43 cellular contexts compared by ENCODE assay signal in the genomic region with DNA sequence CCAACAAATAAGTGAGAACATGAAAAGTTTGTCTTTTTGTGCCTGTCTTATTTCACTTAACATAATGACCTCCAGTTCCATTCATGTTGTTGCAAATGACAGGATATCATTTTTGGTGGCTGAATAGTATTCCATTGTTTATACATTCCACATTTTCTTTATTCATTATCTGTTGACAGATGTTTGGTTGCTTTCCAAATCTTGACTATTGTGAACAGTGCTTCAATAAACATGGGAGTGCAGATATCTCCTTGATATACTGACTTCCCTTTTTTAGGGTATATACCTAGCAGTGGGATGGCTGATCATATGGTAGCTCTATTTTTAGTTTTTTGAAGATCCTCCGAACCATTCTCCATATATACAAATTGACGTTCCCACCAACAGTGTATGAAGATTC. TPM values are rescaled to one million over a fixed set of nuclear protein-coding genes. Genes with fewer than 3 reads are reported as not detected.
"Had no signal": no experiment of that assay in that cellular context is flagged by ENCODE, and none has a peak within 500 bp of the region (broad histone marks: within the 10 kb centered on the region; RNA-seq: fewer than 3 reads in every experiment).

No MANE protein-coding gene starts in this region.

- H3K36me3 Mint-ChIP-seq: brain had no signal

- H3K4me1 ChIP-seq: adrenal gland, ascending aorta, body of pancreas, breast epithelium had no signal

- H3K4me3 ChIP-seq: adrenal gland, ascending aorta, body of pancreas, breast epithelium, cardiac muscle cell had no signal

- H3K27me3 Mint-ChIP-seq: activated naive CD4-positive, alpha-beta T cell treated with anti-CD3 and anti-CD28 coated beads, Interleukin-2, amount 10 ng/mL, durations not matched to agents 7 days and 5 days; activated naive CD4-positive, alpha-beta T cell treated with anti-CD3 and anti-CD28 coated beads, Interleukin-2, amount 50 U/mL, for 24 hours; activated naive CD8-positive, alpha-beta T cell treated with anti-CD3 and anti-CD28 coated beads for 36 hours; activated T-cell treated with anti-CD3 and anti-CD28 coated beads, Interleukin-2, amount 50 U/mL, for 24 hours; activated T-helper 17 cell treated with anti-CD3 and anti-CD28 coated beads, Interleukin-2, amount 50 U/mL, for 72 hours; central memory CD8-positive, alpha-beta T cell had no signal

- H3K4me1 Mint-ChIP-seq: activated naive CD4-positive, alpha-beta T cell treated with anti-CD3 and anti-CD28 coated beads, Interleukin-2, amount 10 ng/mL, durations not matched to agents 7 days and 5 days; activated naive CD4-positive, alpha-beta T cell treated with anti-CD3 and anti-CD28 coated beads, Interleukin-2, amount 50 U/mL, for 24 hours; activated naive CD8-positive, alpha-beta T cell treated with anti-CD3 and anti-CD28 coated beads for 36 hours; activated naive CD8-positive, alpha-beta T cell treated with anti-CD3 and anti-CD28 coated beads, Interleukin-2, amount 10 ng/mL, durations not matched to agents 7 days and 5 days; activated T-helper 17 cell treated with anti-CD3 and anti-CD28 coated beads, Interleukin-2, amount 50 U/mL, for 72 hours; brain; central memory CD8-positive, alpha-beta T cell had no signal

- H3K27ac ChIP-seq: adrenal gland, ascending aorta, body of pancreas, brain microvascular endothelial cell, breast epithelium, cardiac muscle cell had no signal

- ATAC-seq: activated naive CD4-positive, alpha-beta T cell treated with anti-CD3 and anti-CD28 coated beads, Interleukin-2, amount 50 U/mL, for 72 hours; activated naive CD8-positive, alpha-beta T cell treated with anti-CD3 and anti-CD28 coated beads, Interleukin-2, amount 50 U/mL, for 24 hours; activated T-cell treated with anti-CD3 and anti-CD28 coated beads, Interleukin-2, amount 50 U/mL, for 4 hours; activated T-cell treated with anti-CD3 and anti-CD28 coated beads, Interleukin-2, amount 50 U/mL, for 72 hours; activated T-helper 17 cell treated with anti-CD3 and anti-CD28 coated beads, Interleukin-2, amount 50 U/mL, for 72 hours; body of pancreas had no signal

- H3K9me3 ChIP-seq: adrenal gland, body of pancreas had no signal

- DNase-seq: activated effector memory CD4-positive, alpha-beta T cell treated with anti-CD3 and anti-CD28 coated beads, Interleukin-2, amount 50 U/mL, for 16 hours; activated effector memory CD4-positive, alpha-beta T cell treated with Interleukin-2 at 50 U/mL for 16 hours; activated gamma-delta T cell; activated gamma-delta T cell treated with Interleukin-2 at 50 U/mL for 16 hours; activated naive CD4-positive, alpha-beta T cell; activated naive CD4-positive, alpha-beta T cell treated with anti-CD3 and anti-CD28 coated beads for 36 hours; activated naive CD4-positive, alpha-beta T cell treated with anti-CD3 and anti-CD28 coated beads, Interleukin-2, amount 10 ng/mL, durations not matched to agents 7 days and 5 days; activated naive CD4-positive, alpha-beta T cell treated with anti-CD3 and anti-CD28 coated beads, Interleukin-2, amount 50 U/mL, for 16 hours; activated naive CD4-positive, alpha-beta T cell treated with Interleukin-2 at 50 U/mL for 16 hours; activated naive CD8-positive, alpha-beta T cell treated with anti-CD3 and anti-CD28 coated beads for 36 hours; activated naive CD8-positive, alpha-beta T cell treated with anti-CD3 and anti-CD28 coated beads, Interleukin-2, amount 10 ng/mL, durations not matched to agents 7 days and 5 days; activated naive CD8-positive, alpha-beta T cell treated with anti-CD3 and anti-CD28 coated beads, Interleukin-2, amount 50 U/mL, for 24 hours; activated T-cell treated with anti-CD3 and anti-CD28 coated beads, Interleukin-2, amount 50 U/mL, for 24 hours; activated T-cell treated with anti-CD3 and anti-CD28 coated beads, Interleukin-2, amount 50 U/mL, for 4 hours; activated T-cell treated with anti-CD3 and anti-CD28 coated beads, Interleukin-2, amount 50 U/mL, for 48 hours; activated T-cell treated with anti-CD3 and anti-CD28 coated beads, Interleukin-2, amount 50 U/mL, for 72 hours; adrenal gland; amniotic stem cell; amygdala; anterior cingulate cortex; aorta; body of pancreas; brain microvascular endothelial cell; caudate nucleus; central memory CD4-positive, alpha-beta T cell; cerebellar nuclear complex had no signal

- H3K36me3 ChIP-seq: adrenal gland, ascending aorta, brain microvascular endothelial cell, breast epithelium, cardiac muscle cell had no signal

- H3K4me3 Mint-ChIP-seq: activated naive CD4-positive, alpha-beta T cell treated with anti-CD3 and anti-CD28 coated beads for 36 hours; activated naive CD4-positive, alpha-beta T cell treated with anti-CD3 and anti-CD28 coated beads, Interleukin-2, amount 10 ng/mL, durations not matched to agents 7 days and 5 days; activated naive CD4-positive, alpha-beta T cell treated with anti-CD3 and anti-CD28 coated beads, Interleukin-2, amount 50 U/mL, for 24 hours; activated naive CD8-positive, alpha-beta T cell; activated naive CD8-positive, alpha-beta T cell treated with anti-CD3 and anti-CD28 coated beads for 36 hours; activated naive CD8-positive, alpha-beta T cell treated with anti-CD3 and anti-CD28 coated beads, Interleukin-2, amount 10 ng/mL, durations not matched to agents 7 days and 5 days; activated naive CD8-positive, alpha-beta T cell treated with anti-CD3 and anti-CD28 coated beads, Interleukin-2, amount 50 U/mL, for 24 hours; activated T-cell treated with anti-CD3 and anti-CD28 coated beads, Interleukin-2, amount 50 U/mL, for 24 hours; activated T-cell treated with anti-CD3 and anti-CD28 coated beads, Interleukin-2, amount 50 U/mL, for 4 hours; activated T-cell treated with anti-CD3 and anti-CD28 coated beads, Interleukin-2, amount 50 U/mL, for 72 hours; activated T-helper 1 cell treated with anti-CD3 and anti-CD28 coated beads, Interleukin-12 subunit alpha, Interleukin-12 subunit beta, Interleukin-2, Interleukin-4 antibody, amounts not matched to agents 30 ng/mL and 10 ng/mL and 1 ng/mL, durations not matched to agents 14 hours and 24 hours and 36 hours; activated T-helper 17 cell treated with anti-CD3 and anti-CD28 coated beads, Interleukin-2, amount 50 U/mL, for 72 hours; brain; central memory CD8-positive, alpha-beta T cell had no signal

- FAIRE-seq: astrocyte, bronchial epithelial cell had no signal

- H3K27ac Mint-ChIP-seq: activated naive CD4-positive, alpha-beta T cell treated with anti-CD3 and anti-CD28 coated beads for 36 hours; activated naive CD4-positive, alpha-beta T cell treated with anti-CD3 and anti-CD28 coated beads, Interleukin-2, amount 10 ng/mL, durations not matched to agents 7 days and 5 days; activated naive CD4-positive, alpha-beta T cell treated with anti-CD3 and anti-CD28 coated beads, Interleukin-2, amount 50 U/mL, for 24 hours; activated naive CD4-positive, alpha-beta T cell treated with anti-CD3 and anti-CD28 coated beads, Interleukin-2, amount 50 U/mL, for 72 hours; activated naive CD8-positive, alpha-beta T cell; activated naive CD8-positive, alpha-beta T cell treated with anti-CD3 and anti-CD28 coated beads for 36 hours; activated naive CD8-positive, alpha-beta T cell treated with anti-CD3 and anti-CD28 coated beads, Interleukin-2, amount 10 ng/mL, durations not matched to agents 7 days and 5 days; activated naive CD8-positive, alpha-beta T cell treated with anti-CD3 and anti-CD28 coated beads, Interleukin-2, amount 50 U/mL, for 24 hours; activated T-cell treated with anti-CD3 and anti-CD28 coated beads, Interleukin-2, amount 50 U/mL, for 24 hours; activated T-cell treated with anti-CD3 and anti-CD28 coated beads, Interleukin-2, amount 50 U/mL, for 72 hours; activated T-helper 1 cell treated with anti-CD3 and anti-CD28 coated beads, Interleukin-12 subunit alpha, Interleukin-12 subunit beta, Interleukin-2, Interleukin-4 antibody, amounts not matched to agents 30 ng/mL and 10 ng/mL and 1 ng/mL, durations not matched to agents 14 hours and 24 hours and 36 hours; activated T-helper 17 cell treated with anti-CD3 and anti-CD28 coated beads, Interleukin-2, amount 50 U/mL, for 72 hours; activated T-helper 2 cell treated with anti-CD3 and anti-CD28 coated beads, Interferon-gamma antibody, Interleukin-2, Interleukin-4, amounts not matched to agents 10 μg/mL and 5 μg/mL and 100 μg/mL, durations not matched to agents 14 hours and 24 hours and 36 hours; brain had no signal

- H3K27me3 ChIP-seq: adrenal gland, ascending aorta, body of pancreas, brain microvascular endothelial cell, breast epithelium, cardiac muscle cell had no signal

RNA-seq across cellular contexts. Expression of a gene that starts 19.1 kb away (rescaled TPM):
- total RNA-seq: activated naive CD4-positive, alpha-beta T cell treated with anti-CD3 and anti-CD28 coated beads for 36 hours; activated naive CD4-positive, alpha-beta T cell treated with anti-CD3 and anti-CD28 coated beads, Interleukin-2, amount 50 U/mL, for 72 hours; activated naive CD8-positive, alpha-beta T cell treated with anti-CD3 and anti-CD28 coated beads for 36 hours; activated naive CD8-positive, alpha-beta T cell treated with anti-CD3 and anti-CD28 coated beads, Interleukin-2, amount 10 ng/mL, durations not matched to agents 7 days and 5 days; activated T-cell treated with anti-CD3 and anti-CD28 coated beads, Interleukin-2, amount 50 U/mL, for 4 hours; activated T-cell treated with anti-CD3 and anti-CD28 coated beads, Interleukin-2, amount 50 U/mL, for 72 hours; activated T-helper 1 cell treated with anti-CD3 and anti-CD28 coated beads, Interleukin-12 subunit alpha, Interleukin-12 subunit beta, Interleukin-2, Interleukin-4 antibody, amounts not matched to agents 30 ng/mL and 10 ng/mL and 1 ng/mL, durations not matched to agents 14 hours and 24 hours and 36 hours; activated T-helper 17 cell treated with anti-CD3 and anti-CD28 coated beads, Interleukin-2, amount 50 U/mL, for 72 hours; activated T-helper 2 cell treated with anti-CD3 and anti-CD28 coated beads, Interferon-gamma antibody, Interleukin-2, Interleukin-4, amounts not matched to agents 10 μg/mL and 5 μg/mL and 100 μg/mL, durations not matched to agents 14 hours and 24 hours and 36 hours; adrenal gland; aorta; ascending aorta; astrocyte; body of pancreas; breast epithelium; cardiac muscle cell; cardiac septum; cerebellum; chondrocyte had no signal
- polyA plus RNA-seq: adipose tissue, adrenal gland, aorta, cardiac muscle cell had no signal
